Comparison of ENCODE assay signal across 24 cellular contexts in the genomic region with DNA sequence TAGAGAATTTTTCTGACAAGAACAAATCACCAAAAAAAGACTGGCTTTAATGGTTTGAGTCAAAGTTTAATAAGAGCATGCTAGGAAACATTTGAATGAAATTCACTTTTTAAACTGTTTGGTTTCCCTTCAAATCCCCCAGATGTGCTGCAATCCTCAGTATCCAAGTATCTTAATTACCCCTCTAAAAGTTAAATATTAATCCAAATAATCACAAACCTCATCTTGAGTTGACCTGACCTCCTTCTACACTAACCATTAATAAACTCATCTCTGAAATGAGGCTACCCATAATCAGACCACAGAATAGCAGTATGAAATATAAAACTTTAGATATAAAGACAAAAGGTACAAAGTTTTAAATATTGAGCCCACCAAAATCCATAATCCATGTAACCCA. TPM values are rescaled to one million over a fixed set of nuclear protein-coding genes. Genes with fewer than 3 reads are reported as not detected.
A peak's percentile ranks its signal among the peaks of the same experiment; 100 is the strongest.
DNase-seq lines count a peak whose midpoint lies in the region; ATAC-seq and TF ChIP-seq lines count a peak whose summit lies in the region.
"Had no signal": no experiment of that assay in that cellular context is flagged by ENCODE, and none has a peak within 500 bp of the region (broad histone marks: within the 10 kb centered on the region; RNA-seq: fewer than 3 reads in every experiment).

No MANE protein-coding gene starts in this region.

- H3K27ac Mint-ChIP-seq in activated naive CD4-positive, alpha-beta T cell treated with anti-CD3 and anti-CD28 coated beads for 36 hours: peak overlapping the region; percentile 59
- H3K27ac Mint-ChIP-seq in chondrocyte (ENCODE audit: unreplicated experiment): peak overlapping the region; percentile 33
- peak overlapping the region in 4 of 9 donors; percentile 3 to 73 (median 50) for H3K27ac Mint-ChIP-seq in naive thymus-derived CD4-positive, alpha-beta T cell
- H3K27ac Mint-ChIP-seq: activated CD4-positive, alpha-beta T cell treated with anti-CD3 and anti-CD28 coated beads for 36 hours; activated naive CD8-positive, alpha-beta T cell treated with anti-CD3 and anti-CD28 coated beads for 36 hours had no signal

- H3K27me3 ChIP-seq in naive thymus-derived CD4-positive, alpha-beta T cell (ENCODE audit: control insufficient read depth in 2 of 2, insufficient read depth in 2 of 2, low read length in 2 of 2): no peaks in the 10 kb centered on the region
- H3K27me3 ChIP-seq: ascending aorta, gastrocnemius medialis, ovary, spleen had no signal

- no peak for ATAC-seq in naive thymus-derived CD4-positive, alpha-beta T cell
- no peak for ATAC-seq in omental fat pad (ENCODE audit: low FRiP score)
- ATAC-seq: activated CD4-positive, alpha-beta T cell treated with anti-CD3 and anti-CD28 coated beads for 36 hours; gastrocnemius medialis; left ventricle myocardium superior had no signal

- TF ChIP-seq CTCF in chondrocyte (IDR thresholded peaks at IDR 0.05): no peak
- no peak for TF ChIP-seq CTCF in omental fat pad (IDR thresholded peaks at IDR 0.05)

- H3K4me1 ChIP-seq in naive thymus-derived CD4-positive, alpha-beta T cell (ENCODE audit: control insufficient read depth in 2 of 2, insufficient read depth in 2 of 2, low read length in 2 of 2): peaks cover 26 to 32% of the 10 kb centered on the region in 2 donors

- H3K27ac ChIP-seq in naive thymus-derived CD4-positive, alpha-beta T cell (ENCODE audit: low read depth, low read length): no peak overlapping the region
- H3K27ac ChIP-seq: ascending aorta, gastrocnemius medialis, KMS-11, ovary, SK-N-MC, spleen had no signal

- H3K4me1 Mint-ChIP-seq in activated naive CD4-positive, alpha-beta T cell treated with anti-CD3 and anti-CD28 coated beads for 36 hours (ENCODE audit: low read depth): peaks cover 81% of the 10 kb centered on the region
- H3K4me1 Mint-ChIP-seq in chondrocyte (ENCODE audit: low read depth): peaks cover 46% of the 10 kb centered on the region
- H3K4me1 Mint-ChIP-seq in naive thymus-derived CD4-positive, alpha-beta T cell: peaks cover 49 to 91% (median 86%) of the 10 kb centered on the region in 7 donors

- peaks cover 6 to 45% (median 12%) of the 10 kb centered on the region in 3 experiments for H3K36me3 ChIP-seq in naive thymus-derived CD4-positive, alpha-beta T cell (ENCODE audit: control insufficient read depth in 2 of 3, insufficient read depth in 3 of 3, low read length in 3 of 3)
- H3K36me3 ChIP-seq: ovary had no signal

- no peaks in the 10 kb centered on the region for H3K9me3 ChIP-seq in naive thymus-derived CD4-positive, alpha-beta T cell (ENCODE audit: control insufficient read depth in 2 of 3, low read length in 3 of 3)
- H3K9me3 ChIP-seq: ascending aorta, gastrocnemius medialis, ovary, spleen had no signal

- no peak overlapping the region for H3K4me3 ChIP-seq in naive thymus-derived CD4-positive, alpha-beta T cell (ENCODE audit: low read length)
- H3K4me3 ChIP-seq: ascending aorta, gastrocnemius medialis, ovary, SK-N-MC, spleen had no signal

- in situ Hi-C loops in Caki2 (cut with HindIII; ENCODE audit: low pct_unique_long_range_greater_than_20kb, low sequenced_read_pairs): no loop called here

- H3K9me3 Mint-ChIP-seq in activated naive CD4-positive, alpha-beta T cell treated with anti-CD3 and anti-CD28 coated beads for 36 hours: no peaks in the 10 kb centered on the region
- H3K9me3 Mint-ChIP-seq in chondrocyte (ENCODE audit: low read depth): no peaks in the 10 kb centered on the region
- H3K9me3 Mint-ChIP-seq in naive thymus-derived CD4-positive, alpha-beta T cell: no peaks in the 10 kb centered on the region
- H3K9me3 Mint-ChIP-seq: activated naive CD8-positive, alpha-beta T cell treated with anti-CD3 and anti-CD28 coated beads for 36 hours; naive B cell had no signal

- H3K4me3 Mint-ChIP-seq in activated naive CD4-positive, alpha-beta T cell treated with anti-CD3 and anti-CD28 coated beads for 36 hours: no peak overlapping the region
- no peak overlapping the region for H3K4me3 Mint-ChIP-seq in chondrocyte (ENCODE audit: unreplicated experiment)
- peak overlapping the region in 6 of 10 donors; percentile 31 to 55 (median 48) for H3K4me3 Mint-ChIP-seq in naive thymus-derived CD4-positive, alpha-beta T cell
- H3K4me3 Mint-ChIP-seq: activated CD4-positive, alpha-beta T cell treated with anti-CD3 and anti-CD28 coated beads for 36 hours; activated naive CD8-positive, alpha-beta T cell treated with anti-CD3 and anti-CD28 coated beads for 36 hours had no signal

- CTCF ChIA-PET in activated naive CD4-positive, alpha-beta T cell treated with anti-CD3 and anti-CD28 coated beads for 36 hours (lab: Charles Lee): interaction anchor here (0.6 to 1.1 kb wide), 3 partner anchors 14 to 111 kb away, joined by 3 to 4 read pairs (median 3); no protein-coding TSS in a partner anchor
- CTCF ChIA-PET in naive thymus-derived CD4-positive, alpha-beta T cell (lab: Charles Lee): no interaction called here

- no peaks in the 10 kb centered on the region for H3K27me3 Mint-ChIP-seq in activated naive CD4-positive, alpha-beta T cell treated with anti-CD3 and anti-CD28 coated beads for 36 hours (ENCODE audit: low read depth)
- H3K27me3 Mint-ChIP-seq in chondrocyte (ENCODE audit: low read depth): no peaks in the 10 kb centered on the region
- no peaks in the 10 kb centered on the region for H3K27me3 Mint-ChIP-seq in naive thymus-derived CD4-positive, alpha-beta T cell
- H3K27me3 Mint-ChIP-seq: activated CD4-positive, alpha-beta T cell treated with anti-CD3 and anti-CD28 coated beads for 36 hours; activated naive CD8-positive, alpha-beta T cell treated with anti-CD3 and anti-CD28 coated beads for 36 hours; naive B cell had no signal

- POLR2A ChIA-PET in naive thymus-derived CD4-positive, alpha-beta T cell (lab: Charles Lee): interaction anchor here (2.2 kb wide), 1 partner anchor 10 kb away, joined by 14 read pairs; the partner anchor contains the start of gene DHX15

- H3K36me3 Mint-ChIP-seq in activated naive CD4-positive, alpha-beta T cell treated with anti-CD3 and anti-CD28 coated beads for 36 hours (ENCODE audit: low read depth): peaks cover 87% of the 10 kb centered on the region
- H3K36me3 Mint-ChIP-seq in chondrocyte (ENCODE audit: low read depth): peaks cover 33% of the 10 kb centered on the region
- H3K36me3 Mint-ChIP-seq in naive thymus-derived CD4-positive, alpha-beta T cell: peaks cover 3 to 67% (median 49%) of the 10 kb centered on the region in 5 donors

- DNase-seq in activated naive CD4-positive, alpha-beta T cell treated with anti-CD3 and anti-CD28 coated beads for 36 hours: no peak
- no peak for DNase-seq in activated naive CD4-positive, alpha-beta T cell (lab: John Stamatoyannopoulos, UW)
- peak; percentile 48 for DNase-seq in Caki2 (ENCODE audit: low read depth)
- DNase-seq in chondrocyte (ENCODE audit: low spot score): no peak
- DNase-seq in naive thymus-derived CD4-positive, alpha-beta T cell: no peak
- no peak for DNase-seq in cerebellar cortex (ENCODE audit: low spot score)
- DNase-seq in NCI-H510A treated with DMSO at 0.1 percent for 48 hours (lab: John Stamatoyannopoulos, UW): no peak
- no peak for DNase-seq in omental fat pad (ENCODE audit: low spot score)
- DNase-seq: activated CD4-positive, alpha-beta T cell treated with anti-CD3 and anti-CD28 coated beads for 36 hours; activated naive CD8-positive, alpha-beta T cell treated with anti-CD3 and anti-CD28 coated beads for 36 hours; Calu3; dermis blood vessel endothelial cell; gastrocnemius medialis; hippocampal formation; left ventricle myocardium superior; naive B cell; NCI-H1417 treated with DMSO at 0.1 percent for 48 hours; NCI-H2081 treated with DMSO at 0.1 percent for 48 hours; ovary; spleen; trophoblast cell had no signal

- intact Hi-C loops in activated naive CD4-positive, alpha-beta T cell treated with anti-CD3 and anti-CD28 coated beads for 36 hours (cut with micrococcal nuclease): no loop called here
- intact Hi-C loops in naive thymus-derived CD4-positive, alpha-beta T cell (cut with micrococcal nuclease): no loop called here

RNA-seq across cellular contexts. Expression of gene DHX15, which starts 10.1 kb away (rescaled TPM):
- 100 to 1,000 TPM; 197 to 199 TPM for total RNA-seq in activated naive CD4-positive, alpha-beta T cell treated with anti-CD3 and anti-CD28 coated beads for 36 hours
- total RNA-seq in Caki2 (2014; rRNA removed; shearing (Covaris generic); ENCODE audit: low replicate concordance): 159 and 170 TPM in 2 replicates
- total RNA-seq in chondrocyte: 77.4 to 91.6 TPM (median 79.1 TPM) in 3 replicates
- 100 to 1,000 TPM; 137 to 186 (median 139) TPM for total RNA-seq in naive thymus-derived CD4-positive, alpha-beta T cell
- polyA plus RNA-seq in naive thymus-derived CD4-positive, alpha-beta T cell: 10 to 100 TPM; 44.5 to 69.2 TPM
- total RNA-seq in omental fat pad: 100 to 1,000 TPM; 115 to 252 (median 154) TPM

Comparison
In these comparisons a context has a peak if more than half of its experiments do, and no peak if none do; other contexts are left out.
1. H3K4me3 Mint-ChIP-seq: peak in naive thymus-derived CD4-positive, alpha-beta T cell (6 of 10); none in activated naive CD4-positive, alpha-beta T cell treated with anti-CD3 and anti-CD28 coated beads for 36 hours (single experiment) and chondrocyte (single experiment).